1 cellular context compared by ENCODE assay signal in the genomic region with DNA sequence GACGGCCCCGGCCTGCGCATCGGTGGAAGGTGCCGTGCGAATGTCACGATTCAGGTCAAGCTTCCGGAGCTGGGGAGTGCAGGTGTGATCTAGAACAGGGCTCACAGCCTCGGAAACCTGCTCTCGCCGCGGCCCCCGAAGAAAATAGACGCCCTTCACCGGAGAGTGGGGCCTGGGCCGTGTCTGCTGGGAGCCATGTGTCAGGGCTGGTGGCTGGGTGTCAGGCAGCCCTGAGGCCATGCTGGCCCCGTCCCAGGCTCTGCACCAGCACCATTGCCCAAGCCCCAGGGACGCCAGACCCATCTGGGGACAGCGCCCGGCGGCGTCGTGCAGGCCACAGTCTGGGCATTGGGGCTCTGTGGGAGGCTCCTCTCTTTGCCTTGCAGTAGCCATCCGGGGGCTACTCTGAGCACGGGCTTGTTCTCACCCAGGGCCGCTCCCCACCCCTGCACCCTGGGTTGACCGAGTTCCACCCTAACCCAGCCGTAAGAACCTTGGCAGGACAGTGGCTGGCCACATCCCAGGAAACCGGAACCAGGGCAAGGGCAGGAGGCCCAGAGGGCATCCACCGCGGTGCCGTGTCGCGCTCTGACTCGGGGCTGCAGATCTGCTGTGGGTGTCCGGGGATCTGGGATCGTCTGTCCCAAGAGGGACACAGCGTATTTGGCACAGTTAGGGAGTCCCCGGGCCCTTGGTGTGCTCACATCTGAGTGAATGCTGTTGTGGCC.
TF ChIP-seq lines count a peak whose summit lies in the region.

No MANE protein-coding gene starts in this region.

TF ChIP-seq in SK-N-SH treated with all-trans-retinoic acid at 6 μM for 48 hours, 23 proteins besides CTCF, POLR2A, EP300 and RAD21 (continued from another document):
- TF ChIP-seq, protein P1, sequence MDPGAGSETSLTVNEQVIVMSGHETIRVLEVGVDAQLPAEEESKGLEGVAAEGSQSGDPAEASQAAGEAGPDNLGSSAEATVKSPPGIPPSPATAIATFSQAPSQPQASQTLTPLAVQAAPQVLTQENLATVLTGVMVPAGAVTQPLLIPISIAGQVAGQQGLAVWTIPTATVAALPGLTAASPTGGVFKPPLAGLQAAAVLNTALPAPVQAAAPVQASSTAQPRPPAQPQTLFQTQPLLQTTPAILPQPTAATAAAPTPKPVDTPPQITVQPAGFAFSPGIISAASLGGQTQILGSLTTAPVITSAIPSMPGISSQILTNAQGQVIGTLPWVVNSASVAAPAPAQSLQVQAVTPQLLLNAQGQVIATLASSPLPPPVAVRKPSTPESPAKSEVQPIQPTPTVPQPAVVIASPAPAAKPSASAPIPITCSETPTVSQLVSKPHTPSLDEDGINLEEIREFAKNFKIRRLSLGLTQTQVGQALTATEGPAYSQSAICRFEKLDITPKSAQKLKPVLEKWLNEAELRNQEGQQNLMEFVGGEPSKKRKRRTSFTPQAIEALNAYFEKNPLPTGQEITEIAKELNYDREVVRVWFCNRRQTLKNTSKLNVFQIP (CRISPR knock-in tag; IDR thresholded peaks at IDR 0.05; ENCODE audit: borderline replicate concordance, low read depth) = no peak
